17 cellular contexts compared by ENCODE assay signal in genomic region chr2:20456049-20456665, GRCh38. TPM values are rescaled to one million over a fixed set of nuclear protein-coding genes. Genes with fewer than 3 reads are reported as not detected.
DNase-seq lines count a peak whose midpoint lies in the region; ATAC-seq and TF ChIP-seq lines count a peak whose summit lies in the region.
"Had no signal": no experiment of that assay in that cellular context is flagged by ENCODE, and none has a peak within 500 bp of the region (broad histone marks: within the 10 kb centered on the region; RNA-seq: fewer than 3 reads in every experiment).

No MANE protein-coding gene starts in this region.

- H3K79me1 ChIP-seq in mesenchymal stem cell (replicated peaks; ENCODE audit: low read length, poor library complexity, severe bottlenecking), result no peaks in the 10 kb centered on the region

- H3K36me3 ChIP-seq in adrenal gland (replicated peaks in 1 of 2) (no peaks in the 10 kb centered on the region), mesenchymal stem cell (ENCODE audit: control insufficient read depth in 1 of 2, insufficient read depth in 2 of 2, low read depth in 1 of 2, low read length in 2 of 2) (no peaks in the 10 kb centered on the region), stomach smooth muscle (ENCODE audit: control insufficient read depth in 2 of 2, insufficient read depth in 2 of 2, low read length in 2 of 2) (no peaks in the 10 kb centered on the region)
- H3K36me3 ChIP-seq: heart right ventricle had no signal

- peak overlapping the region; percentile 21 for H2AK5ac ChIP-seq in mesenchymal stem cell (ENCODE audit: low read length, severe bottlenecking)

- H2BK5ac ChIP-seq in mesenchymal stem cell (ENCODE audit: low read depth, low read length, poor library complexity, severe bottlenecking), result no peak overlapping the region

- H3K4me2 ChIP-seq in mesenchymal stem cell (ENCODE audit: low read length, poor library complexity, severe bottlenecking), result no peak overlapping the region

- intact Hi-C loops in adrenal gland (cut with DNase I), result no loop called here

- DNase-seq in HCEC 1CT (peak; percentile 35), adrenal gland (peak in 5 of 7 donors; percentile 14 to 54 (median 45)), mesenchymal stem cell (peak; percentile 62), glomerular visceral epithelial cell (ENCODE audit: extremely low spot score) (no peak)
- no peak for DNase-seq in activated naive CD4-positive, alpha-beta T cell (lab: John Stamatoyannopoulos, UW)
- DNase-seq: activated CD8-positive, alpha-beta T cell treated with anti-CD3 and anti-CD28 coated beads, Interleukin-2, amount 10 ng/mL, durations not matched to agents 7 days and 5 days; activated naive CD8-positive, alpha-beta T cell treated with anti-CD3 and anti-CD28 coated beads, Interleukin-2, amount 10 ng/mL, durations not matched to agents 7 days and 5 days; activated T-cell treated with anti-CD3 and anti-CD28 coated beads, Interleukin-2, amount 50 U/mL, for 72 hours; dermis blood vessel endothelial cell; heart right ventricle; naive thymus-derived CD8-positive, alpha-beta T cell; NCI-H187 treated with DMSO at 0.1 percent for 48 hours; NCI-H446 treated with DMSO at 0.1 percent for 48 hours; stimulated activated CD4-positive, alpha-beta T cell treated with anti-CD3 and anti-CD28 coated beads, Interleukin-12 subunit alpha, Interleukin-12 subunit beta, amount 100 ng/mL, for 4 hours had no signal

- H3K4ac ChIP-seq in mesenchymal stem cell (ENCODE audit: low read depth in 1 of 2, low read length in 2 of 2), result peak overlapping the region in 1 of 2 experiments; percentile 4

- H3K9me3 ChIP-seq in adrenal gland (replicated peaks in 1 of 3), result no peaks in the 10 kb centered on the region
- no peaks in the 10 kb centered on the region for H3K9me3 ChIP-seq in mesenchymal stem cell (ENCODE audit: control insufficient read depth, low read length)
- H3K9me3 ChIP-seq in stomach smooth muscle (ENCODE audit: control insufficient read depth in 2 of 2, low read length in 2 of 2), result no peaks in the 10 kb centered on the region

- H3K9ac ChIP-seq in mesenchymal stem cell (ENCODE audit: low read length) (no peak overlapping the region), stomach smooth muscle (ENCODE audit: low read length in 2 of 2) (peak overlapping the region; percentile 3 to 47)
- H3K9ac ChIP-seq: parathyroid adenoma had no signal

- no peak overlapping the region for H4K8ac ChIP-seq in mesenchymal stem cell (ENCODE audit: low read length)

- peak overlapping the region in 1 of 2 experiments; percentile 65 for H2BK12ac ChIP-seq in mesenchymal stem cell (ENCODE audit: low read length in 2 of 2)

- H3K4me1 ChIP-seq in adrenal gland (replicated peaks in 1 of 2) (peaks cover under 1 to 12% of the 10 kb centered on the region in 2 donors), mesenchymal stem cell (ENCODE audit: control insufficient read depth, insufficient read depth, low read depth, low read length) (peaks cover 6% of the 10 kb centered on the region), stomach smooth muscle (ENCODE audit: control insufficient read depth, insufficient read depth, low read length) (peaks cover 30% of the 10 kb centered on the region)

- TF ChIP-seq CTCF in adrenal gland (IDR thresholded peaks at IDR 0.05), result no peak

- H2BK120ac ChIP-seq in mesenchymal stem cell (ENCODE audit: low read depth, low read length), result no peak overlapping the region

- H3K18ac ChIP-seq in mesenchymal stem cell (ENCODE audit: low read depth in 1 of 2, low read length in 2 of 2), result peak overlapping the region in 1 of 2 experiments; percentile 37

- H2BK15ac ChIP-seq in mesenchymal stem cell (ENCODE audit: low read depth, poor library complexity, severe bottlenecking), result no peak overlapping the region

- TF ChIP-seq POLR2A in adrenal gland (IDR thresholded peaks at IDR 0.05), result no peak

- no peak overlapping the region for H3K4me3 ChIP-seq in adrenal gland
- no peak overlapping the region for H3K4me3 ChIP-seq in mesenchymal stem cell (ENCODE audit: insufficient read depth in 1 of 2, low read depth in 1 of 2, low read length in 2 of 2)
- H3K4me3 ChIP-seq in stomach smooth muscle (ENCODE audit: low read length in 2 of 2), result peak overlapping the region in 1 of 2 donors; percentile 15
- H3K4me3 ChIP-seq: heart right ventricle had no signal

- no peak overlapping the region for H4K91ac ChIP-seq in mesenchymal stem cell (ENCODE audit: low read length)

- H3K27me3 ChIP-seq in adrenal gland (no peaks in the 10 kb centered on the region), mesenchymal stem cell (ENCODE audit: control insufficient read depth in 1 of 2, insufficient read depth in 1 of 2, low read length in 2 of 2) (no peaks in the 10 kb centered on the region), stomach smooth muscle (ENCODE audit: control insufficient read depth in 1 of 2, insufficient read depth in 2 of 2, low read length in 2 of 2) (no peaks in the 10 kb centered on the region)
- H3K27me3 ChIP-seq: heart right ventricle had no signal

- no peak overlapping the region for H2AFZ ChIP-seq in mesenchymal stem cell (ENCODE audit: low read depth, low read length)
- H2AFZ ChIP-seq: parathyroid adenoma had no signal

- no peak overlapping the region for H3K14ac ChIP-seq in mesenchymal stem cell (ENCODE audit: low read length in 2 of 2)

- H3K27ac ChIP-seq in adrenal gland, result peak overlapping the region; percentile 28 to 88 (median 70)
- H3K27ac ChIP-seq in mesenchymal stem cell (ENCODE audit: low read length, poor library complexity, severe bottlenecking), result peak overlapping the region; percentile 16
- H3K27ac ChIP-seq in stomach smooth muscle (ENCODE audit: low read length), result peak overlapping the region; percentile 41
- H3K27ac ChIP-seq: parathyroid adenoma had no signal

- ATAC-seq in GM21526 (IDR thresholded peaks at IDR 0.05; ENCODE audit: low FRiP score, unreplicated experiment), result no peak
- ATAC-seq: activated CD8-positive, alpha-beta T cell treated with anti-CD3 and anti-CD28 coated beads, Interleukin-2, amount 10 ng/mL, durations not matched to agents 7 days and 5 days; heart right ventricle; naive thymus-derived CD8-positive, alpha-beta T cell had no signal

- H3K23ac ChIP-seq in mesenchymal stem cell (ENCODE audit: low read length in 2 of 2), result no peak overlapping the region

RNA-seq across cellular contexts. Expression of gene RHOB, which starts 9.3 kb away (rescaled TPM):
- 1,000 to 10,000 TPM in 2 of 8 donors, 100 to 1,000 TPM in 6; 299 to 1,281 (median 765) TPM for total RNA-seq in adrenal gland
- 100 to 1,000 TPM; 130 to 271 (median 232) TPM for polyA plus RNA-seq in adrenal gland
- polyA plus RNA-seq in mesenchymal stem cell (2013, experiment 1 of 2), result 126 TPM
- polyA plus RNA-seq in mesenchymal stem cell (2013, experiment 2 of 2), result 126 TPM

Comparison
In these comparisons a context has a peak if more than half of its experiments do, and no peak if none do; other contexts are left out.
1. DNase-seq: peak in HCEC 1CT (single experiment), adrenal gland (5 of 7) and mesenchymal stem cell (single experiment); none in activated naive CD4-positive, alpha-beta T cell (0 of 4) and glomerular visceral epithelial cell (single experiment).
2. H3K27ac ChIP-seq: peak in every context shown above with its lines; median percentile 70 in adrenal gland; 41 in stomach smooth muscle; 16 in mesenchymal stem cell.